ENCODE assay signal across 8 cellular contexts in genomic region chr7:80918406-80918805, GRCh38. TPM values are rescaled to one million over a fixed set of nuclear protein-coding genes. Genes with fewer than 3 reads are reported as not detected.
DNase-seq lines count a peak whose midpoint lies in the region; ATAC-seq and FAIRE-seq lines count a peak whose summit lies in the region.

No MANE protein-coding gene starts in this region.

- no peaks in the 10 kb centered on the region for H3K4me1 ChIP-seq in small intestine (ENCODE audit: control insufficient read depth in 2 of 2, insufficient read depth in 1 of 2, low read depth in 1 of 2, low read length in 1 of 2)

- H3K9me3 Mint-ChIP-seq in activated T-helper 1 cell treated with anti-CD3 and anti-CD28 coated beads, Interleukin-12 subunit alpha, Interleukin-12 subunit beta, Interleukin-2, Interleukin-4 antibody, amounts not matched to agents 30 ng/mL and 10 ng/mL and 1 ng/mL, durations not matched to agents 14 hours and 24 hours and 36 hours = no peaks in the 10 kb centered on the region

- no peak for FAIRE-seq in small intestine (lab: Jason Lieb, UNC)

- H3K27me3 ChIP-seq in small intestine (ENCODE audit: control insufficient read depth in 2 of 2, insufficient read depth in 2 of 2, low read length in 2 of 2) = no peaks in the 10 kb centered on the region

- H3K27ac ChIP-seq in small intestine (ENCODE audit: low read depth in 1 of 2, low read length in 1 of 2) = peak overlapping the region; percentile 50 to 80

- intact Hi-C loops in activated T-helper 1 cell treated with anti-CD3 and anti-CD28 coated beads, Interleukin-12 subunit alpha, Interleukin-12 subunit beta, Interleukin-2, Interleukin-4 antibody, amounts not matched to agents 30 ng/mL and 10 ng/mL and 1 ng/mL, durations not matched to agents 14 hours and 24 hours and 36 hours (cut with micrococcal nuclease) = no loop called here

- H3K27me3 Mint-ChIP-seq in activated T-helper 1 cell treated with anti-CD3 and anti-CD28 coated beads, Interleukin-12 subunit alpha, Interleukin-12 subunit beta, Interleukin-2, Interleukin-4 antibody, amounts not matched to agents 30 ng/mL and 10 ng/mL and 1 ng/mL, durations not matched to agents 14 hours and 24 hours and 36 hours (ENCODE audit: insufficient read depth) = peaks cover 40% of the 10 kb centered on the region

- H3K4me3 ChIP-seq in iPS-11a (ENCODE audit: low read depth, low read length) (peak overlapping the region; percentile 35), small intestine (ENCODE audit: low read depth in 1 of 2, low read length in 2 of 2) (peak overlapping the region; percentile 31 to 62)

- H3K4me1 Mint-ChIP-seq in activated T-helper 1 cell treated with anti-CD3 and anti-CD28 coated beads, Interleukin-12 subunit alpha, Interleukin-12 subunit beta, Interleukin-2, Interleukin-4 antibody, amounts not matched to agents 30 ng/mL and 10 ng/mL and 1 ng/mL, durations not matched to agents 14 hours and 24 hours and 36 hours (ENCODE audit: low read depth) = peaks cover 7% of the 10 kb centered on the region

- H3K27ac Mint-ChIP-seq in activated T-helper 1 cell treated with anti-CD3 and anti-CD28 coated beads, Interleukin-12 subunit alpha, Interleukin-12 subunit beta, Interleukin-2, Interleukin-4 antibody, amounts not matched to agents 30 ng/mL and 10 ng/mL and 1 ng/mL, durations not matched to agents 14 hours and 24 hours and 36 hours = no peak overlapping the region

- H3K9me3 ChIP-seq in small intestine (ENCODE audit: control insufficient read depth, low read depth) = no peaks in the 10 kb centered on the region

- DNase-seq in activated T-helper 1 cell treated with anti-CD3 and anti-CD28 coated beads, Interleukin-12 subunit alpha, Interleukin-12 subunit beta, Interleukin-2, Interleukin-4 antibody, amounts not matched to agents 30 ng/mL and 10 ng/mL and 1 ng/mL, durations not matched to agents 14 hours and 24 hours and 36 hours (ENCODE audit: low spot score) = no peak
- peak; percentile 50 for DNase-seq in small intestine
- DNase-seq in HuH-7.5 (ENCODE audit: low spot score) = no peak
- DNase-seq in T1000 (lab: John Stamatoyannopoulos, UW) = no peak

- WGBS in small intestine, 3 donors = 1 to 8% (median 7%) methylated on average over 9 of the region's 9 CpGs

- no peaks in the 10 kb centered on the region for H3K36me3 Mint-ChIP-seq in activated T-helper 1 cell treated with anti-CD3 and anti-CD28 coated beads, Interleukin-12 subunit alpha, Interleukin-12 subunit beta, Interleukin-2, Interleukin-4 antibody, amounts not matched to agents 30 ng/mL and 10 ng/mL and 1 ng/mL, durations not matched to agents 14 hours and 24 hours and 36 hours (ENCODE audit: low read depth)

- peak overlapping the region; percentile 31 for H3K4me3 Mint-ChIP-seq in activated T-helper 1 cell treated with anti-CD3 and anti-CD28 coated beads, Interleukin-12 subunit alpha, Interleukin-12 subunit beta, Interleukin-2, Interleukin-4 antibody, amounts not matched to agents 30 ng/mL and 10 ng/mL and 1 ng/mL, durations not matched to agents 14 hours and 24 hours and 36 hours

- no peaks in the 10 kb centered on the region for H3K36me3 ChIP-seq in small intestine (ENCODE audit: control insufficient read depth in 2 of 2, insufficient read depth in 2 of 2, low read length in 2 of 2)

- peak; percentile 60 for ATAC-seq in GM18519 (IDR thresholded peaks at IDR 0.05; ENCODE audit: low FRiP score, unreplicated experiment)
- ATAC-seq in HG03039 (IDR thresholded peaks at IDR 0.05; ENCODE audit: unreplicated experiment) = peak; percentile 53
- ATAC-seq in GM19452 (IDR thresholded peaks at IDR 0.05; ENCODE audit: unreplicated experiment) = no peak

RNA-seq across cellular contexts. Expression of gene SEMA3C, which starts 0.4 kb away (rescaled TPM):
- total RNA-seq in activated T-helper 1 cell treated with anti-CD3 and anti-CD28 coated beads, Interleukin-12 subunit alpha, Interleukin-12 subunit beta, Interleukin-2, Interleukin-4 antibody, amounts not matched to agents 30 ng/mL and 10 ng/mL and 1 ng/mL, durations not matched to agents 14 hours and 24 hours and 36 hours = not detected in 2 replicates
- 10 to 100 TPM in 1 of 3 donors, 1 to 10 TPM in 2; 1.4 to 12.3 (median 2.9) TPM for polyA plus RNA-seq in small intestine
